In the genomic region with DNA sequence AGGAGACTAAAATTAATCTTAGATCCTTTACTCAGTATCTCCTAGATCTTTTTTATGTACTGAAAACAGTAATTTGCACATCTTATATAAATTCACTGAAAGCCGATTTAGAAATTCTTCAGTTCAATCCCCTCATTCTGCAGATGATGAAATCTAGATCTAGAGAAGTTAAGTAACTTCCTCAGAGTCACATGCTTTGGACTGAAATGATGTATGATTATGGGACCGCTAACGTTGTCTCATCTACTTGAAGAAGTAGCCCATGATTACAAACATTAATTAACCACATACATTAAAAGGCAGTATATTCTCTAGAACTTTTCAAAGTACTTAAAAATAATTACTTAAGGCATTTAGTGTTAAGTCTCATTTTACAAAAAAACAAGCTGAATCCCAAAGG, we compare ENCODE assay signal across 9 cellular contexts. TPM values are rescaled to one million over a fixed set of nuclear protein-coding genes. Genes with fewer than 3 reads are reported as not detected.
DNase-seq lines count a peak whose midpoint lies in the region; ATAC-seq, FAIRE-seq and TF ChIP-seq lines count a peak whose summit lies in the region.
"Had no signal": no experiment of that assay in that cellular context is flagged by ENCODE, and none has a peak within 500 bp of the region (broad histone marks: within the 10 kb centered on the region; RNA-seq: fewer than 3 reads in every experiment).

No MANE protein-coding gene starts in this region.

- peaks cover 5% of the 10 kb centered on the region for H3K36me3 Mint-ChIP-seq in progenitor cell of endocrine pancreas (ENCODE audit: insufficient read depth)

- no peak for TF ChIP-seq EP300 in GM12878 (IDR thresholded peaks at IDR 0.05; ENCODE audit: borderline replicate concordance in 1 of 2, control insufficient read depth in 1 of 2, low read depth in 2 of 2, low read length in 2 of 2)

- H3K9ac ChIP-seq in MM.1S (ENCODE audit: low read length) (no peak overlapping the region), GM12878 (ENCODE audit: control insufficient read depth, insufficient read depth, low read length) (peak overlapping the region; percentile 74)

- WGBS in GM12878 (ENCODE audit: insufficient coverage, insufficient replicate concordance, low lambda C conversion rate, missing lambda C conversion rate) = 24% methylated on average over 3 of the region's 3 CpGs
- no CpG with 5 or more reads among the region's 3 CpGs for WGBS in mesodermal cell (ENCODE audit: insufficient coverage in 2 of 2), 2 experiments

- H3K36me3 ChIP-seq in ACC112 (ENCODE audit: insufficient read depth, low read length) (peaks cover 5% of the 10 kb centered on the region; the same call in 1 of the 2 replicates), MM.1S (replicated peaks; ENCODE audit: insufficient read depth, low read length) (no peaks in the 10 kb centered on the region; the same call in 1 of the 2 replicates), GM12878 (ENCODE audit: control insufficient read depth in 2 of 2, insufficient read depth in 2 of 2, low read length in 1 of 2) (peaks cover 0 to 6% of the 10 kb centered on the region in 2 experiments; a peak in 2 of 4 replicates), mesodermal cell (ENCODE audit: control insufficient read depth, insufficient read depth, low read length) (peaks cover 4% of the 10 kb centered on the region)

- POLR2A ChIA-PET in GM12878 (lab: Charles Lee) = interaction anchor here (0.7 to 4.4 kb wide), 8 partner anchors 9 to 80 kb away, joined by 3 to 45 read pairs (median 4); partner anchors contain the start of genes ELF1 and WBP4

- peaks cover 32% of the 10 kb centered on the region for H3K4me1 Mint-ChIP-seq in progenitor cell of endocrine pancreas (ENCODE audit: low read depth)

- H3K9me2 ChIP-seq in MM.1S (replicated peaks; ENCODE audit: insufficient read depth, low read length) = no peaks in the 10 kb centered on the region

- peaks cover 59% of the 10 kb centered on the region for H3K79me2 ChIP-seq in ACC112 (ENCODE audit: control insufficient read depth, insufficient read depth, low read length, unreplicated experiment)
- H3K79me2 ChIP-seq in MM.1S (ENCODE audit: low read length) = peaks cover 93% of the 10 kb centered on the region
- H3K79me2 ChIP-seq in GM12878 (ENCODE audit: control insufficient read depth, insufficient read depth, low read length) = peaks cover 100% of the 10 kb centered on the region

- H3K4me2 ChIP-seq in MM.1S (ENCODE audit: low read depth, low read length) (peak overlapping the region; percentile 21; the same call in 1 of the 2 replicates), GM12878 (ENCODE audit: control insufficient read depth, insufficient read depth) (peak overlapping the region; percentile 93)

- H4K20me1 ChIP-seq in MM.1S (ENCODE audit: insufficient read depth, low read length) (no peaks in the 10 kb centered on the region), GM12878 (ENCODE audit: control insufficient read depth, insufficient read depth) (no peaks in the 10 kb centered on the region)

- intact Hi-C loops in GM12878 (cut with micrococcal nuclease; ENCODE audit: unreplicated experiment) = loop anchor here (10.0 kb wide), 1 partner anchor 1293 kb away; the partner anchor contains the start of gene AKAP11

- DNase-seq in MM.1S = no peak
- DNase-seq in GM12878 (ENCODE audit: low read depth, low spot score) = no peak
- no peak for DNase-seq in HCEC 1CT
- no peak for DNase-seq in middle frontal gyrus (ENCODE audit: extremely low spot score, low spot score)
- no peak for DNase-seq in progenitor cell of endocrine pancreas (ENCODE audit: low spot score, unreplicated experiment)
- DNase-seq: NCI-H2171 had no signal

- peak overlapping the region; percentile 12; the same call in 1 of the 2 replicates for H3K4me3 ChIP-seq in ACC112 (ENCODE audit: low read depth, low read length)
- H3K4me3 ChIP-seq in MM.1S (ENCODE audit: low read length) = no peak overlapping the region
- peak overlapping the region; percentile 68 for H3K4me3 ChIP-seq in GM12878
- H3K4me3 ChIP-seq in mesodermal cell (ENCODE audit: extremely low read depth, insufficient read depth, low read length, poor library complexity, severe bottlenecking) = peak overlapping the region; percentile 19

- H3F3A ChIP-seq in MM.1S (ENCODE audit: insufficient read depth, low read length) = peaks cover 33% of the 10 kb centered on the region

- no peak for FAIRE-seq in GM12878 (lab: Jason Lieb, UNC)

- H3K27me3 Mint-ChIP-seq in progenitor cell of endocrine pancreas = no peaks in the 10 kb centered on the region

- CTCF ChIA-PET in GM12878 (lab: Yijun Ruan, JAX) = interaction anchor here (0.8 to 3.0 kb wide), 12 partner anchors 10 to 82 kb away, joined by 3 to 8 read pairs (median 3); partner anchors contain the start of gene ELF1

- RAD21 ChIA-PET in GM12878 (lab: Charles Lee; ENCODE audit: unreplicated experiment) = interaction anchor here (0.8 to 4.1 kb wide), 16 partner anchors 9 to 80 kb away, joined by 3 to 22 read pairs (median 6); partner anchors contain the start of genes ELF1 and WBP4

- no peak for TF ChIP-seq RAD21 in GM12878 (IDR thresholded peaks at IDR 0.05; ENCODE audit: insufficient read depth, low read depth, low read length)

- ATAC-seq in GM12878 (peak; percentile 13; the same call in 2 of the 3 replicates), GM18519 (IDR thresholded peaks at IDR 0.05; ENCODE audit: low FRiP score, unreplicated experiment) (no peak)

- in situ Hi-C loops in GM12878 (cut with MboI) = no loop called here

- SMC1A ChIA-PET in GM12878 (lab: Charles Lee; ENCODE audit: uncharacterized antibody, unreplicated experiment) = interaction anchor here (0.6 to 6.8 kb wide), 18 partner anchors 9 to 78 kb away, joined by 3 to 47 read pairs (median 6); partner anchors contain the start of gene ELF1

- TF ChIP-seq CTCF in MM.1S (IDR thresholded peaks at IDR 0.05; ENCODE audit: low read length) (no peak), GM12878 (IDR thresholded peaks at IDR 0.05 in 2 of 3, conservative IDR thresholded peaks at IDR 0.05 in 1 of 3; ENCODE audit: control insufficient read depth in 2 of 3, extremely low read depth in 1 of 3, insufficient read depth in 1 of 3, low read depth in 3 of 3, low read length in 3 of 3) (no peak), progenitor cell of endocrine pancreas (IDR thresholded peaks at IDR 0.05; ENCODE audit: unreplicated experiment) (no peak)

- no peak overlapping the region for H3K27ac Mint-ChIP-seq in progenitor cell of endocrine pancreas

- H2AFZ ChIP-seq in ACC112 (ENCODE audit: low read length, unreplicated experiment) = no peak overlapping the region
- H2AFZ ChIP-seq in MM.1S (ENCODE audit: low read length) = no peak overlapping the region
- H2AFZ ChIP-seq in GM12878 (ENCODE audit: control insufficient read depth, low read depth, low read length) = no peak overlapping the region

- no TSS peak for BruUV-seq in GM12878 (replicated peaks; lab: Mats Ljungman, UMichigan)

- peak overlapping the region; percentile 88 for H3K27ac ChIP-seq in ACC112 (ENCODE audit: low read depth, low read length)
- no peak overlapping the region for H3K27ac ChIP-seq in MM.1S (ENCODE audit: low read length)
- peak overlapping the region; percentile 82 for H3K27ac ChIP-seq in GM12878 (ENCODE audit: control insufficient read depth, insufficient read depth)
- H3K27ac ChIP-seq in mesodermal cell (ENCODE audit: low read depth, low read length, severe bottlenecking) = no peak overlapping the region

- TF ChIP-seq POLR2A in GM12878 (IDR thresholded peaks at IDR 0.05; ENCODE audit: low read depth, low read length) = no peak

- peaks cover 35% of the 10 kb centered on the region for H3K4me1 ChIP-seq in ACC112 (ENCODE audit: control insufficient read depth, insufficient read depth, low read length, unreplicated experiment)
- peaks cover 30% of the 10 kb centered on the region for H3K4me1 ChIP-seq in MM.1S (ENCODE audit: low read length)
- H3K4me1 ChIP-seq in GM12878 (ENCODE audit: control insufficient read depth, insufficient read depth, low read length) = peaks cover 12% of the 10 kb centered on the region
- H3K4me1 ChIP-seq in mesodermal cell (ENCODE audit: control insufficient read depth, insufficient read depth, low read length, poor library complexity, severe bottlenecking) = peaks cover 15% of the 10 kb centered on the region

- H3K27me3 ChIP-seq in ACC112 (ENCODE audit: insufficient read depth, low read length) (no peaks in the 10 kb centered on the region), MM.1S (replicated peaks; ENCODE audit: insufficient read depth, low read length) (no peaks in the 10 kb centered on the region), GM12878 (replicated peaks in 1 of 2; ENCODE audit: control insufficient read depth in 2 of 2, insufficient read depth in 2 of 2, low read length in 1 of 2) (no peaks in the 10 kb centered on the region)

- no peaks in the 10 kb centered on the region for H3K9me3 Mint-ChIP-seq in progenitor cell of endocrine pancreas (ENCODE audit: low read depth)

- H3K9me3 ChIP-seq in MM.1S (replicated peaks; ENCODE audit: insufficient read depth, low read length) = no peaks in the 10 kb centered on the region
- H3K9me3 ChIP-seq in GM12878 (replicated peaks; ENCODE audit: control insufficient read depth, insufficient read depth, low read length) = no peaks in the 10 kb centered on the region
- H3K9me3 ChIP-seq in mesodermal cell (ENCODE audit: control insufficient read depth, low read length) = no peaks in the 10 kb centered on the region

- no peak overlapping the region for H3K4me3 Mint-ChIP-seq in progenitor cell of endocrine pancreas (ENCODE audit: low read depth)

TF ChIP-seq in GM12878, 131 proteins besides CTCF, POLR2A, EP300 and RAD21 (continues in another document):
- TF ChIP-seq KLF5 (IDR thresholded peaks at IDR 0.05; ENCODE audit: partially characterized antibody) (no peak), ASH2L (IDR thresholded peaks at IDR 0.05; ENCODE audit: borderline replicate concordance, low read depth) (no peak)

RNA-seq across cellular contexts. Expression of gene ELF1, which starts 37.8 kb away (rescaled TPM):
- 78.0 and 86.2 TPM in 2 replicates for total RNA-seq in GM12878 (2013; cell fraction: nucleolus; rRNA removed)
- total RNA-seq in GM12878 (2014; rRNA removed) = 45.7 and 49.2 TPM in 2 replicates
- total RNA-seq in GM12878 (2014; rRNA removed; fragmentation: Illumina TruSeq; extraction: Trizol) = 55.1 and 59.4 TPM in 2 replicates
- total RNA-seq in GM12878 (2021) = 70.5 and 74.2 TPM in 2 replicates
- polyA plus RNA-seq in GM12878 (2011; ENCODE audit: low read depth) = 22.7 TPM
- 83.5 and 97.6 TPM in 2 replicates for polyA plus RNA-seq in GM12878 (2011; rRNA removed)
- polyA plus RNA-seq in GM12878 (2011; cell fraction: cytosol; rRNA removed) = 55.7 and 60.5 TPM in 2 replicates
- polyA plus RNA-seq in GM12878 (2011; cell fraction: nucleus; rRNA removed) = 49.6 and 50.3 TPM in 2 replicates
- polyA plus RNA-seq in GM12878 (2012) = 35.2 and 60.8 TPM in 2 replicates
- 91.6 and 118 TPM in 2 replicates for polyA plus RNA-seq in GM12878 (2014; fragmentation: Illumina TruSeq; extraction: Trizol)
- polyA plus RNA-seq in GM12878 (2014; fragmentation: Nextera tagmentation; extraction: Ambion mirVana) = 10 to 100 TPM; 43.3 to 43.5 TPM
- polyA plus RNA-seq in GM12878 (2014; rRNA removed) = 46.8 and 47.9 TPM in 2 replicates
- polyA plus RNA-seq in GM12878 (2016; fragmentation: Nextera tagmentation; extraction: Ambion mirVana) = 10 to 100 TPM; 56.2 to 64.0 TPM
- polyA minus RNA-seq in GM12878 (2011; rRNA and poly(A)+ RNA removed) = 93.0 and 151 TPM in 2 replicates
- 33.3 and 41.4 TPM in 2 replicates for polyA minus RNA-seq in GM12878 (2011; cell fraction: cytosol; rRNA and poly(A)+ RNA removed)
- 49.9 and 69.4 TPM in 2 replicates for polyA minus RNA-seq in GM12878 (2011; cell fraction: nucleus; rRNA and poly(A)+ RNA removed)
- polyA plus RNA-seq in mesodermal cell (2013, experiment 1 of 2) = 40.5 TPM
- 41.6 TPM for polyA plus RNA-seq in mesodermal cell (2013, experiment 2 of 2)
- 87.7 and 89.7 TPM in 2 replicates for total RNA-seq in progenitor cell of endocrine pancreas

Comparison
In these comparisons a context has a peak if more than half of its experiments do, and no peak if none do; other contexts are left out.
1. H3K27ac ChIP-seq: peak in ACC112 (single experiment) and GM12878 (single experiment); none in MM.1S (single experiment) and mesodermal cell (single experiment).